13 cellular contexts compared by ENCODE assay signal in the genomic region with DNA sequence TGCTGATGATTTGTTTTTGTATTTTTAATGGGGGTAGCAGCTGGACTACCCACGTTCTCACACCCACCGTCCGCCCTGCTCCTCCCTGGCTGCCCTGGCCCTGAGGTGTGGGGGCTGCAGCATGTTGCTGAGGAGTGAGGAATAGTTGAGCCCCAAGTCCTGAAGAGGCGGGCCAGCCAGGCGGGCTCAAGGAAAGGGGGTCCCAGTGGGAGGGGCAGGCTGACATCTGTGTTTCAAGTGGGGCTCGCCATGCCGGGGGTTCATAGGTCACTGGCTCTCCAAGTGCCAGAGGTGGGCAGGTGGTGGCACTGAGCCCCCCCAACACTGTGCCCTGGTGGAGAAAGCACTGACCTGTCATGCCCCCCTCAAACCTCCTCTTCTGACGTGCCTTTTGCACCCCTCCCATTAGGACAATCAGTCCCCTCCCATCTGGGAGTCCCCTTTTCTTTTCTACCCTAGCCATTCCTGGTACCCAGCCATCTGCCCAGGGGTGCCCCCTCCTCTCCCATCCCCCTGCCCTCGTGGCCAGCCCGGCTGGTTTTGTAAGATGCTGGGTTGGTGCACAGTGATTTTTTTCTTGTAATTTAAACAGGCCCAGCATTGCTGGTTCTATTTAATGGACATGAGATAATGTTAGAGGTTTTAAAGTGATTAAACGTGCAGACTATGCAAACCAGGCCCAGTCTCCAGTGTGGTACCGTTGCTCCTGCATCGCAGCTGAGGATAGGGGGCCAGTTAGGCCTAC. TPM values are rescaled to one million over a fixed set of nuclear protein-coding genes. Genes with fewer than 3 reads are reported as not detected.
DNase-seq lines count a peak whose midpoint lies in the region; ATAC-seq and TF ChIP-seq lines count a peak whose summit lies in the region.
"Had no signal": no experiment of that assay in that cellular context is flagged by ENCODE, and none has a peak within 500 bp of the region (broad histone marks: within the 10 kb centered on the region; RNA-seq: fewer than 3 reads in every experiment).

No MANE protein-coding gene starts in this region.

- H3K36me3 Mint-ChIP-seq in activated T-helper 17 cell treated with anti-CD3 and anti-CD28 coated beads, Interleukin-2, amount 50 U/mL, for 72 hours (ENCODE audit: low read depth) = peaks cover 89% of the 10 kb centered on the region

- H3K27ac Mint-ChIP-seq in activated T-helper 17 cell treated with anti-CD3 and anti-CD28 coated beads, Interleukin-2, amount 50 U/mL, for 72 hours = peak overlapping the region; percentile 76

- ATAC-seq in activated T-helper 17 cell treated with anti-CD3 and anti-CD28 coated beads, Interleukin-2, amount 50 U/mL, for 72 hours (replicated peaks) = peak; percentile 8
- no peak for ATAC-seq in left lung
- no peak for ATAC-seq in HG03439 (IDR thresholded peaks at IDR 0.05; ENCODE audit: unreplicated experiment)

- H3K4me1 ChIP-seq in left lung (peaks cover 24 to 43% of the 10 kb centered on the region in 2 donors), smooth muscle cell (ENCODE audit: low read depth) (peaks cover 17% of the 10 kb centered on the region)

- intact Hi-C loops in left lung (cut with DNase I) = no loop called here

- H2AFZ ChIP-seq in smooth muscle cell (ENCODE audit: low read depth) = no peak overlapping the region

- no peaks in the 10 kb centered on the region for H3K9me3 Mint-ChIP-seq in activated T-helper 17 cell treated with anti-CD3 and anti-CD28 coated beads, Interleukin-2, amount 50 U/mL, for 72 hours
- H3K9me3 Mint-ChIP-seq: IgD-negative memory B cell had no signal

- no peaks in the 10 kb centered on the region for H3K27me3 Mint-ChIP-seq in activated T-helper 17 cell treated with anti-CD3 and anti-CD28 coated beads, Interleukin-2, amount 50 U/mL, for 72 hours

- H3K36me3 ChIP-seq in left lung (peaks cover 0 to 66% of the 10 kb centered on the region in 2 donors), smooth muscle cell (ENCODE audit: low read depth) (no peaks in the 10 kb centered on the region)

- no peak for DNase-seq in HL-60 (ENCODE audit: low read depth in 1 of 2, low spot score in 1 of 2)
- peak in 1 of 2 donors; percentile 69 for DNase-seq in left lung
- DNase-seq in smooth muscle cell (lab: John Stamatoyannopoulos, UW; ENCODE audit: unreplicated experiment) = no peak
- DNase-seq in nucleus accumbens (lab: John Stamatoyannopoulos, UW) = no peak
- DNase-seq in NCI-H1417 treated with DMSO at 0.1 percent for 48 hours (lab: John Stamatoyannopoulos, UW) = no peak
- no peak for DNase-seq in NCI-H1105 treated with DMSO at 0.1 percent for 48 hours (lab: John Stamatoyannopoulos, UW)
- DNase-seq: activated gamma-delta T cell treated with Interleukin-2 at 50 U/mL for 16 hours; NCI-H446; stimulated activated CD4-positive, alpha-beta T cell treated with anti-CD3 and anti-CD28 coated beads, Interleukin-2, amount 100 ng/mL, for 48 hours; SW 1271 had no signal

- H3K4me3 ChIP-seq in HL-60 (replicated peaks; ENCODE audit: insufficient read depth, low read length) (no peak overlapping the region), left lung (no peak overlapping the region), smooth muscle cell (no peak overlapping the region)

- H3K27me3 ChIP-seq in HL-60 (ENCODE audit: insufficient read depth, poor library complexity, severe bottlenecking) = no peaks in the 10 kb centered on the region
- no peaks in the 10 kb centered on the region for H3K27me3 ChIP-seq in left lung
- no peaks in the 10 kb centered on the region for H3K27me3 ChIP-seq in smooth muscle cell (ENCODE audit: low read depth)

- H3F3A ChIP-seq in smooth muscle cell (ENCODE audit: low read depth) = peaks cover 17% of the 10 kb centered on the region

- TF ChIP-seq CTCF in HL-60 (IDR thresholded peaks at IDR 0.05; ENCODE audit: insufficient read depth, low read length) (no peak), left lung (IDR thresholded peaks at IDR 0.05) (no peak), smooth muscle cell (IDR thresholded peaks at IDR 0.05; ENCODE audit: borderline replicate concordance, insufficient read depth, poor library complexity, severe bottlenecking) (no peak)

- no peaks in the 10 kb centered on the region for H4K20me1 ChIP-seq in smooth muscle cell (ENCODE audit: low read depth)

- peak overlapping the region; percentile 69 for H3K9ac ChIP-seq in smooth muscle cell (ENCODE audit: low read depth)

- 81% methylated on average over 13 of the region's 13 CpGs for WGBS in smooth muscle cell (ENCODE audit: low lambda C conversion rate)

- no peaks in the 10 kb centered on the region for H3K4me1 Mint-ChIP-seq in activated T-helper 17 cell treated with anti-CD3 and anti-CD28 coated beads, Interleukin-2, amount 50 U/mL, for 72 hours

- H3K79me2 ChIP-seq in smooth muscle cell (ENCODE audit: low read depth) = no peaks in the 10 kb centered on the region

- H3K4me2 ChIP-seq in smooth muscle cell = no peak overlapping the region

- H3K4me3 Mint-ChIP-seq in activated T-helper 17 cell treated with anti-CD3 and anti-CD28 coated beads, Interleukin-2, amount 50 U/mL, for 72 hours = peak overlapping the region; percentile 40

- H3K27ac ChIP-seq in HL-60 (replicated peaks) (peak overlapping the region; percentile 94), left lung (peak overlapping the region; percentile 97 to 98), smooth muscle cell (ENCODE audit: low read depth) (peak overlapping the region; percentile 68)

- no peaks in the 10 kb centered on the region for H3K9me3 ChIP-seq in left lung
- H3K9me3 ChIP-seq in smooth muscle cell (replicated peaks; ENCODE audit: low read depth) = no peaks in the 10 kb centered on the region

RNA-seq across cellular contexts. Expression of gene FES, which starts 1.4 kb away (rescaled TPM):
- total RNA-seq in activated T-helper 17 cell treated with anti-CD3 and anti-CD28 coated beads, Interleukin-2, amount 50 U/mL, for 72 hours = 100 to 1,000 TPM in 1 of 2 donors, 10 to 100 TPM in 1; 98.5 to 122 TPM
- 10 to 100 TPM; 37.6 to 65.2 TPM for total RNA-seq in left lung
- total RNA-seq in smooth muscle cell = 4.9 and 6.3 TPM in 2 replicates
- 6.2 and 8.2 TPM in 2 replicates for polyA plus RNA-seq in smooth muscle cell

RNA-seq across cellular contexts. Expression of gene FURIN, which starts 14.6 kb away (rescaled TPM):
- 100 to 1,000 TPM; 605 to 771 TPM for total RNA-seq in activated T-helper 17 cell treated with anti-CD3 and anti-CD28 coated beads, Interleukin-2, amount 50 U/mL, for 72 hours
- total RNA-seq in left lung (100 to 1,000 TPM; 114 TPM), smooth muscle cell (52.5 and 66.0 TPM in 2 replicates)
- polyA plus RNA-seq in smooth muscle cell = 113 and 121 TPM in 2 replicates

RNA-seq across cellular contexts. Expression of gene MAN2A2, which starts 20.1 kb away (rescaled TPM):
- 100 to 1,000 TPM; 121 to 127 TPM for total RNA-seq in activated T-helper 17 cell treated with anti-CD3 and anti-CD28 coated beads, Interleukin-2, amount 50 U/mL, for 72 hours
- 10 to 100 TPM; 78.6 to 86.3 TPM for total RNA-seq in left lung
- 7.1 and 11.0 TPM in 2 replicates for total RNA-seq in smooth muscle cell
- polyA plus RNA-seq in smooth muscle cell = 9.7 and 15.3 TPM in 2 replicates

RNA-seq across cellular contexts. Expression of gene HDDC3, which starts 49.4 kb away (rescaled TPM):
- total RNA-seq in activated T-helper 17 cell treated with anti-CD3 and anti-CD28 coated beads, Interleukin-2, amount 50 U/mL, for 72 hours = 10 to 100 TPM; 15.9 to 19.0 TPM
- total RNA-seq in left lung (10 to 100 TPM; 12.4 to 13.5 TPM), smooth muscle cell (10.0 and 16.0 TPM in 2 replicates)
- polyA plus RNA-seq in smooth muscle cell = 15.5 and 16.3 TPM in 2 replicates

RNA-seq across cellular contexts. Expression of gene UNC45A, which starts 52.1 kb away (rescaled TPM):
- 100 to 1,000 TPM; 101 to 103 TPM for total RNA-seq in activated T-helper 17 cell treated with anti-CD3 and anti-CD28 coated beads, Interleukin-2, amount 50 U/mL, for 72 hours
- total RNA-seq in left lung = 10 to 100 TPM; 62.3 to 74.4 TPM
- 43.6 and 57.5 TPM in 2 replicates for total RNA-seq in smooth muscle cell
- polyA plus RNA-seq in smooth muscle cell = 66.6 and 68.4 TPM in 2 replicates
